30 cellular contexts compared by ENCODE assay signal in the genomic region with DNA sequence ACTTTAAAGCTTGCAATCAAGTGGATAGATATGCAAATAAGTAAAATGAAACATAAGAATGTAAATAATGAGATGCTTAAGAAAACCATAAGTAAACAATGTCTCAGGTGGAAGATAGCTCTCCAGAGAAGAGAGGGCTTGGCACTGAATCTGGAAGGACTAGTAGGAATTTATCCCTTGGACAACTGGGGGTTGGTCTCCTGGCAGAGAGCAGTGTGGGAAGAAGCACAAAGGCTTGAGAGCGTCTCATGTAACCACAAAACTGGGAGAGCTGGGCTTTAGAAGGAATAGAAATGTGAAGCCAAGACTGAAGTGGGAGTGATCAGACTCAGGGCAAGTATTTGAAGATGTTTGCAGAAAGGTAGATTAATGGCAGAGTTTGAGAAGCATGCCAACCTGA. TPM values are rescaled to one million over a fixed set of nuclear protein-coding genes. Genes with fewer than 3 reads are reported as not detected.
A peak's percentile ranks its signal among the peaks of the same experiment; 100 is the strongest.
DNase-seq lines count a peak whose midpoint lies in the region; ATAC-seq, FAIRE-seq and TF ChIP-seq lines count a peak whose summit lies in the region.
"Had no signal": no experiment of that assay in that cellular context is flagged by ENCODE, and none has a peak within 500 bp of the region (broad histone marks: within the 10 kb centered on the region; RNA-seq: fewer than 3 reads in every experiment).

No MANE protein-coding gene starts in this region.

- H3K14ac ChIP-seq in IMR-90 (replicated peaks; ENCODE audit: low read depth, low read length), result peak overlapping the region; percentile 40; the same call in 1 of the 2 replicates

- no peak for FAIRE-seq in astrocyte (lab: Jason Lieb, UNC)
- FAIRE-seq: A549, D721Med, GM12891, H1 had no signal

- no peak for DNase-seq in IMR-90
- DNase-seq in NCI-H2029 (lab: John Stamatoyannopoulos, UW), result peak; percentile 48
- DNase-seq in astrocyte (ENCODE audit: low read depth), result peak; percentile 18
- no peak for DNase-seq in lower lobe of right lung
- no peak for DNase-seq in endodermal cell
- DNase-seq in DMS79 (lab: John Stamatoyannopoulos, UW), result no peak
- DNase-seq in retina, result no peak
- DNase-seq: AML-193; CD4-positive, alpha-beta T cell; EL; GDM1; Karpas-422; MV-4-11; NCI-H1105; NCI-H1436 treated with DMSO at 0.1 percent for 48 hours; NCI-H2081; NCI-H2171 treated with DMSO at 0.1 percent for 48 hours; NCI-H526; RPMI8226; SHP77; T-cell had no signal

- no peaks in the 10 kb centered on the region for H3K36me3 Mint-ChIP-seq in astrocyte (ENCODE audit: low read depth, unreplicated experiment)
- no peaks in the 10 kb centered on the region for H3K36me3 Mint-ChIP-seq in endodermal cell (ENCODE audit: low read depth)
- H3K36me3 Mint-ChIP-seq: T-cell had no signal

- H2AK9ac ChIP-seq in IMR-90 (replicated peaks; ENCODE audit: low read depth, low read length, poor library complexity), result peak overlapping the region; percentile 55

- H2BK20ac ChIP-seq in IMR-90 (ENCODE audit: low read depth, low read length), result peak overlapping the region; percentile 87

- no peak for TF ChIP-seq POLR2A in IMR-90 (IDR thresholded peaks at IDR 0.05; ENCODE audit: low read depth, low read length)

- H4K5ac ChIP-seq in IMR-90 (ENCODE audit: low read depth, low read length), result no peak overlapping the region

- TF ChIP-seq RAD21 in IMR-90 (IDR thresholded peaks at IDR 0.05; ENCODE audit: low read length), result no peak

- H2BK15ac ChIP-seq in IMR-90 (ENCODE audit: low read depth, low read length), result no peak overlapping the region; the same call in 2 of the 3 replicates

- H3K79me2 ChIP-seq in astrocyte (ENCODE audit: insufficient read depth, low read length), result no peaks in the 10 kb centered on the region

- no peaks in the 10 kb centered on the region for H3K27me3 ChIP-seq in IMR-90 (ENCODE audit: control insufficient read depth, insufficient read depth, low read length)
- no peaks in the 10 kb centered on the region for H3K27me3 ChIP-seq in astrocyte (ENCODE audit: insufficient read depth, low read length)
- H3K27me3 ChIP-seq in lower lobe of right lung (ENCODE audit: low read depth), result no peaks in the 10 kb centered on the region
- no peaks in the 10 kb centered on the region for H3K27me3 ChIP-seq in endodermal cell (ENCODE audit: control insufficient read depth, insufficient read depth, low read length, poor library complexity, severe bottlenecking)
- H3K27me3 ChIP-seq: BLaER1 treated with 17β-estradiol and CSF1 and Interleukin-3, amounts not matched to agents 10 nM and 100 nM had no signal

- in situ Hi-C loops in IMR-90 (cut with MboI; ENCODE audit: low sequenced_read_pairs), result no loop called here

- no peak overlapping the region for H3K4me3 ChIP-seq in IMR-90 (ENCODE audit: insufficient read depth, low read depth, low read length)
- no peak overlapping the region for H3K4me3 ChIP-seq in astrocyte (ENCODE audit: insufficient read depth, low read depth, low read length)
- no peak overlapping the region for H3K4me3 ChIP-seq in lower lobe of right lung
- no peak overlapping the region for H3K4me3 ChIP-seq in endodermal cell (ENCODE audit: low read length)
- H3K4me3 ChIP-seq: A549; BLaER1 treated with 17β-estradiol and CSF1 and Interleukin-3, amounts not matched to agents 10 nM and 100 nM had no signal

- H3K4me2 ChIP-seq in IMR-90 (ENCODE audit: low read depth, low read length) (no peak overlapping the region), astrocyte (ENCODE audit: low read length) (no peak overlapping the region)
- H3K4me2 ChIP-seq: A549 had no signal

- H3K9me3 Mint-ChIP-seq in astrocyte (ENCODE audit: unreplicated experiment), result no peaks in the 10 kb centered on the region
- peaks cover 12% of the 10 kb centered on the region for H3K9me3 Mint-ChIP-seq in endodermal cell
- H3K9me3 Mint-ChIP-seq: CD4-positive, alpha-beta T cell had no signal

- intact Hi-C loops in IMR-90 (cut with micrococcal nuclease), result no loop called here
- intact Hi-C loops in lower lobe of right lung (cut with DNase I), result no loop called here

- H3K36me3 ChIP-seq in IMR-90 (ENCODE audit: control insufficient read depth, insufficient read depth, low read length), result no peaks in the 10 kb centered on the region
- no peaks in the 10 kb centered on the region for H3K36me3 ChIP-seq in astrocyte (ENCODE audit: insufficient read depth, low read length)
- H3K36me3 ChIP-seq in lower lobe of right lung, result no peaks in the 10 kb centered on the region
- no peaks in the 10 kb centered on the region for H3K36me3 ChIP-seq in endodermal cell (ENCODE audit: control insufficient read depth, insufficient read depth, low read length)
- H3K36me3 ChIP-seq: BLaER1 treated with 17β-estradiol and CSF1 and Interleukin-3, amounts not matched to agents 10 nM and 100 nM had no signal

- POLR2A ChIA-PET in IMR-90 (lab: Charles Lee; ENCODE audit: unreplicated experiment), result no interaction called here

- ATAC-seq in IMR-90 (ENCODE audit: low read depth) (no peak), lower lobe of right lung (peak; percentile 47 to 62), HG03439 (IDR thresholded peaks at IDR 0.05; ENCODE audit: unreplicated experiment) (no peak)
- ATAC-seq: A549, HCT116, T-cell had no signal

- H4K8ac ChIP-seq in IMR-90 (ENCODE audit: low read depth in 2 of 2, low read length in 2 of 2), result no peak overlapping the region

- H3K4me3 Mint-ChIP-seq in astrocyte (ENCODE audit: unreplicated experiment) (no peak overlapping the region), endodermal cell (no peak overlapping the region)
- H3K4me3 Mint-ChIP-seq: CD4-positive, alpha-beta T cell; T-cell had no signal

- H3K9ac ChIP-seq in IMR-90 (ENCODE audit: low read depth, low read length) (no peak overlapping the region), astrocyte (ENCODE audit: low read length) (no peak overlapping the region), endodermal cell (ENCODE audit: extremely low read depth, low read length, poor library complexity, severe bottlenecking) (no peak overlapping the region)
- H3K9ac ChIP-seq: BLaER1 treated with 17β-estradiol and CSF1 and Interleukin-3, amounts not matched to agents 10 nM and 100 nM had no signal

- no peak overlapping the region for H2AFZ ChIP-seq in IMR-90 (replicated peaks; ENCODE audit: low read length, poor library complexity)
- H2AFZ ChIP-seq in astrocyte (ENCODE audit: low read depth, low read length), result no peak overlapping the region

- H4K20me1 ChIP-seq in IMR-90 (ENCODE audit: insufficient read depth, low read length), result no peaks in the 10 kb centered on the region
- no peaks in the 10 kb centered on the region for H4K20me1 ChIP-seq in astrocyte (ENCODE audit: insufficient read depth, low read length)
- H4K20me1 ChIP-seq: BLaER1 treated with 17β-estradiol and CSF1 and Interleukin-3, amounts not matched to agents 10 nM and 100 nM had no signal

- H3K23ac ChIP-seq in IMR-90 (ENCODE audit: low read depth, low read length), result no peak overlapping the region

- no peak overlapping the region for H2AK5ac ChIP-seq in IMR-90 (ENCODE audit: low read depth, low read length)

- CTCF ChIA-PET in IMR-90 (lab: Yijun Ruan, JAX), result no interaction called here

- WGBS in IMR-90 (ENCODE audit: extremely low coverage in 2 of 2, insufficient read length in 1 of 2), 2 experiments, result no CpG with 5 or more reads among the region's 1 CpG
- 96 to 100% methylated on average over 1 of the region's 1 CpG for WGBS in endodermal cell (ENCODE audit: insufficient coverage in 1 of 2, insufficient read length in 1 of 2), 2 experiments

- H2BK120ac ChIP-seq in IMR-90 (ENCODE audit: low read depth, low read length), result no peak overlapping the region

- no peak overlapping the region; the same call in 1 of the 2 replicates for H4K91ac ChIP-seq in IMR-90 (ENCODE audit: insufficient read depth, low read depth, low read length)

- H3K27me3 Mint-ChIP-seq in astrocyte (ENCODE audit: low read depth, unreplicated experiment) (no peaks in the 10 kb centered on the region), endodermal cell (ENCODE audit: insufficient read depth) (no peaks in the 10 kb centered on the region)

- H3K9me1 ChIP-seq in IMR-90 (ENCODE audit: insufficient read depth, low read length), result no peaks in the 10 kb centered on the region

- H3K27ac ChIP-seq in IMR-90 (ENCODE audit: insufficient read depth, low read length), result no peak overlapping the region
- H3K27ac ChIP-seq in astrocyte (ENCODE audit: low read depth, low read length), result no peak overlapping the region
- H3K27ac ChIP-seq in lower lobe of right lung, result no peak overlapping the region
- H3K27ac ChIP-seq in endodermal cell (ENCODE audit: low read depth, low read length), result no peak overlapping the region
- H3K27ac ChIP-seq: A549; BLaER1 treated with 17β-estradiol and CSF1 and Interleukin-3, amounts not matched to agents 10 nM and 100 nM; HL-60 had no signal

- no peaks in the 10 kb centered on the region for H3K79me1 ChIP-seq in IMR-90 (ENCODE audit: low read depth in 1 of 2, low read length in 2 of 2)

- H3K56ac ChIP-seq in IMR-90 (ENCODE audit: extremely low read depth, insufficient read depth, low read length), result no peak overlapping the region

- BruUV-seq in IMR-90 (replicated peaks; lab: Mats Ljungman, UMichigan), result no TSS peak

- dilution Hi-C loops in IMR-90 (cut with HindIII; ENCODE audit: low sequenced_read_pairs, unreplicated experiment), result no loop called here

- H2BK5ac ChIP-seq in IMR-90 (ENCODE audit: low read depth, low read length, poor library complexity, severe bottlenecking), result no peak overlapping the region

- H3K4me1 ChIP-seq in IMR-90 (ENCODE audit: control insufficient read depth, insufficient read depth, low read length) (peaks cover 6% of the 10 kb centered on the region), astrocyte (ENCODE audit: insufficient read depth, low read length) (no peaks in the 10 kb centered on the region), lower lobe of right lung (peaks cover 19% of the 10 kb centered on the region), endodermal cell (ENCODE audit: control insufficient read depth, insufficient read depth, low read length) (no peaks in the 10 kb centered on the region)
- H3K4me1 ChIP-seq: A549 had no signal

- H3K27ac Mint-ChIP-seq in astrocyte (ENCODE audit: unreplicated experiment) (no peak overlapping the region), endodermal cell (no peak overlapping the region)
- H3K27ac Mint-ChIP-seq: CD4-positive, alpha-beta T cell; T-cell had no signal

- TF ChIP-seq CTCF in IMR-90 (conservative IDR thresholded peaks at IDR 0.05; ENCODE audit: low read depth, low read length), result no peak
- no peak for TF ChIP-seq CTCF in astrocyte (IDR thresholded peaks at IDR 0.05; ENCODE audit: insufficient read depth, low read depth, low read length)
- no peak for TF ChIP-seq CTCF in lower lobe of right lung (IDR thresholded peaks at IDR 0.05)
- no peak for TF ChIP-seq CTCF in endodermal cell (conservative IDR thresholded peaks at IDR 0.05)

- peaks cover 8% of the 10 kb centered on the region for H3K4me1 Mint-ChIP-seq in astrocyte (ENCODE audit: low read depth, unreplicated experiment)
- H3K4me1 Mint-ChIP-seq in endodermal cell, result peaks cover 7% of the 10 kb centered on the region

- peak overlapping the region; percentile 59; the same call in 1 of the 2 replicates for H3K4ac ChIP-seq in IMR-90 (ENCODE audit: low read depth, low read length)

- H3K9me3 ChIP-seq in IMR-90 (ENCODE audit: control insufficient read depth, insufficient read depth, low read length) (no peaks in the 10 kb centered on the region), astrocyte (ENCODE audit: insufficient read depth, low read depth, low read length) (no peaks in the 10 kb centered on the region), lower lobe of right lung (no peaks in the 10 kb centered on the region), endodermal cell (ENCODE audit: control insufficient read depth, low read length) (peaks cover 10% of the 10 kb centered on the region)
- H3K9me3 ChIP-seq: A549 had no signal

- H3K18ac ChIP-seq in IMR-90 (ENCODE audit: low read depth, low read length), result no peak overlapping the region

RNA-seq across cellular contexts. Expression of gene CARD18, which starts 31.3 kb away (rescaled TPM):
- not detected in 2 replicates for total RNA-seq in IMR-90 (2012; rRNA removed)
- polyA plus RNA-seq in IMR-90 (2012; rRNA removed), result not detected in 2 replicates
- polyA plus RNA-seq in IMR-90 (2012; cell fraction: cytosol; rRNA removed), result not detected in 2 replicates
- polyA plus RNA-seq in IMR-90 (2012; cell fraction: nucleus; rRNA removed; ENCODE audit: low replicate concordance), result not detected in 2 replicates
- not detected in 2 replicates for total RNA-seq in astrocyte
- total RNA-seq in lower lobe of right lung, result not detected
- not detected for total RNA-seq in endodermal cell
- not detected for polyA plus RNA-seq in endodermal cell (2013, experiment 1 of 2)
- not detected for polyA plus RNA-seq in endodermal cell (2013, experiment 2 of 2)
- total RNA-seq: CD4-positive, alpha-beta T cell; H1; SK-MEL-5; T-cell had no signal
- polyA plus RNA-seq: A549, H1 had no signal

Comparison
In these comparisons a context has a peak if more than half of its experiments do, and no peak if none do; other contexts are left out.
1. ATAC-seq: peak in lower lobe of right lung (2 of 2); none in IMR-90 (single experiment) and HG03439 (single experiment).
2. DNase-seq: peak in NCI-H2029 (single experiment) and astrocyte (single experiment); none in IMR-90 (single experiment), lower lobe of right lung (single experiment), endodermal cell (single experiment), DMS79 (single experiment) and retina (single experiment).